In the genomic region with DNA sequence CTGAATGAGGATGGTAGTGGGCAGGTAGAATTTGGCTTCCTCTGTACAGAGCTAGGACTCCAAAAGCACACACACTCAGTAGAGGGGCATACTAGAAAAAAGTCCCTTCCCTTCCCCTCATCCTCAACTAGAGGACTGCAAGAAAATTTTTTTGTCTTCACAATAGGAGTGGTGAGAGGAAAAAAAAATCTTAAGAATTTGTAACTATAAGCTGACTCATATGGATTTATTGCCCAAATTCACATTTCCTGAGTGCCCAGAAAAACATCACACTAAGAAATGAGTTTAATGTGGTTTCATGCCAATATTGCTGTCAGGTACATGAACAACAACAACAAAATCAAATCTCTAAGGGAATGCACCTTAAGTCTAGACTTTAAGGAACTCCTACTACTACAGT, we compare ENCODE assay signal across 1 cellular context.
TF ChIP-seq lines count a peak whose summit lies in the region.

No MANE protein-coding gene starts in this region.

TF ChIP-seq in HCT116, 20 proteins besides CTCF, POLR2A, EP300 and RAD21 (continued from another document):
- TF ChIP-seq MAX (IDR thresholded peaks at IDR 0.05) (no peak), EZH2 (IDR thresholded peaks at IDR 0.05) (no peak), CEBPB (IDR thresholded peaks at IDR 0.05; ENCODE audit: low read depth) (no peak), EGR1 (IDR thresholded peaks at IDR 0.05; ENCODE audit: low read depth) (no peak), CBX3 (IDR thresholded peaks at IDR 0.05; ENCODE audit: low read depth) (no peak), SP1 (IDR thresholded peaks at IDR 0.05; ENCODE audit: low read depth) (no peak), FOSL1 (IDR thresholded peaks at IDR 0.05; ENCODE audit: low read depth) (no peak), TCF7L2 (IDR thresholded peaks at IDR 0.05; ENCODE audit: borderline replicate concordance, extremely low read depth, insufficient read depth, insufficient read length) (no peak)
- TF ChIP-seq, protein P1, sequence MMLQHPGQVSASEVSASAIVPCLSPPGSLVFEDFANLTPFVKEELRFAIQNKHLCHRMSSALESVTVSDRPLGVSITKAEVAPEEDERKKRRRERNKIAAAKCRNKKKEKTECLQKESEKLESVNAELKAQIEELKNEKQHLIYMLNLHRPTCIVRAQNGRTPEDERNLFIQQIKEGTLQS (IDR thresholded peaks at IDR 0.05): no peak
- TF ChIP-seq, protein P2, sequence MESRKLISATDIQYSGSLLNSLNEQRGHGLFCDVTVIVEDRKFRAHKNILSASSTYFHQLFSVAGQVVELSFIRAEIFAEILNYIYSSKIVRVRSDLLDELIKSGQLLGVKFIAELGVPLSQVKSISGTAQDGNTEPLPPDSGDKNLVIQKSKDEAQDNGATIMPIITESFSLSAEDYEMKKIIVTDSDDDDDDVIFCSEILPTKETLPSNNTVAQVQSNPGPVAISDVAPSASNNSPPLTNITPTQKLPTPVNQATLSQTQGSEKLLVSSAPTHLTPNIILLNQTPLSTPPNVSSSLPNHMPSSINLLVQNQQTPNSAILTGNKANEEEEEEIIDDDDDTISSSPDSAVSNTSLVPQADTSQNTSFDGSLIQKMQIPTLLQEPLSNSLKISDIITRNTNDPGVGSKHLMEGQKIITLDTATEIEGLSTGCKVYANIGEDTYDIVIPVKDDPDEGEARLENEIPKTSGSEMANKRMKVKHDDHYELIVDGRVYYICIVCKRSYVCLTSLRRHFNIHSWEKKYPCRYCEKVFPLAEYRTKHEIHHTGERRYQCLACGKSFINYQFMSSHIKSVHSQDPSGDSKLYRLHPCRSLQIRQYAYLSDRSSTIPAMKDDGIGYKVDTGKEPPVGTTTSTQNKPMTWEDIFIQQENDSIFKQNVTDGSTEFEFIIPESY (IDR thresholded peaks at IDR 0.05; ENCODE audit: extremely low read depth, insufficient replicate concordance, low read length): no peak
